Comparison of ENCODE assay signal across 9 cellular contexts in genomic region chr2:38554973-38555595, GRCh38. TPM values are rescaled to one million over a fixed set of nuclear protein-coding genes. Genes with fewer than 3 reads are reported as not detected.
DNase-seq lines count a peak whose midpoint lies in the region; ATAC-seq, FAIRE-seq and TF ChIP-seq lines count a peak whose summit lies in the region.
"Had no signal": no experiment of that assay in that cellular context is flagged by ENCODE, and none has a peak within 500 bp of the region (broad histone marks: within the 10 kb centered on the region; RNA-seq: fewer than 3 reads in every experiment).

No MANE protein-coding gene starts in this region.

- no peak overlapping the region for H3K4me2 ChIP-seq in astrocyte (ENCODE audit: low read length)

- no peak for FAIRE-seq in astrocyte (lab: Jason Lieb, UNC)

- no peak overlapping the region for H2AFZ ChIP-seq in astrocyte (ENCODE audit: low read depth, low read length)

- no CpG with 5 or more reads among the region's 8 CpGs for WGBS in right lobe of liver (ENCODE audit: insufficient coverage, low coverage, low lambda C conversion rate, missing lambda C conversion rate)

- intact Hi-C loops in CD8-positive, alpha-beta T cell (cut with DNase I, micrococcal nuclease) = no loop called here
- intact Hi-C loops in right lobe of liver (cut with DNase I) = no loop called here

- peak; percentile 18 for TF ChIP-seq CTCF in CD8-positive, alpha-beta T cell (IDR thresholded peaks at IDR 0.05)
- peak; percentile 48 for TF ChIP-seq CTCF in astrocyte (IDR thresholded peaks at IDR 0.05; ENCODE audit: insufficient read depth, low read depth, low read length)
- TF ChIP-seq CTCF in right lobe of liver (IDR thresholded peaks at IDR 0.05) = peak; percentile 23 to 41 (median 34)

- peaks cover 3% of the 10 kb centered on the region for H3K4me1 Mint-ChIP-seq in CD8-positive, alpha-beta T cell (ENCODE audit: low read depth)
- no peaks in the 10 kb centered on the region for H3K4me1 Mint-ChIP-seq in astrocyte (ENCODE audit: low read depth, unreplicated experiment)

- no peak for TF ChIP-seq POLR2A in right lobe of liver (IDR thresholded peaks at IDR 0.05)

- no peak for ATAC-seq in CD8-positive, alpha-beta T cell
- ATAC-seq in right lobe of liver = peak; percentile 46 to 69 (median 56)

- POLR2A ChIA-PET in CD8-positive, alpha-beta T cell (lab: Charles Lee) = no interaction called here
- POLR2A ChIA-PET in HEK293T (lab: Yijun Ruan, JAX) = no interaction called here

- no peak overlapping the region for H3K4me3 ChIP-seq in CD8-positive, alpha-beta T cell (ENCODE audit: low read depth, low read length)
- H3K4me3 ChIP-seq in astrocyte (ENCODE audit: insufficient read depth, low read depth, low read length) (no peak overlapping the region), right lobe of liver (no peak overlapping the region)

- H3K27ac Mint-ChIP-seq in CD8-positive, alpha-beta T cell = no peak overlapping the region
- no peak overlapping the region for H3K27ac Mint-ChIP-seq in astrocyte (ENCODE audit: unreplicated experiment)

- H3K36me3 ChIP-seq in CD8-positive, alpha-beta T cell (ENCODE audit: insufficient read depth, low read length) = no peaks in the 10 kb centered on the region
- H3K36me3 ChIP-seq in astrocyte (ENCODE audit: insufficient read depth, low read length) (peaks cover 8% of the 10 kb centered on the region), right lobe of liver (no peaks in the 10 kb centered on the region)

- no peaks in the 10 kb centered on the region for H3K9me3 Mint-ChIP-seq in CD8-positive, alpha-beta T cell
- H3K9me3 Mint-ChIP-seq in astrocyte (ENCODE audit: unreplicated experiment) = no peaks in the 10 kb centered on the region

- H3K4me1 ChIP-seq in CD8-positive, alpha-beta T cell (ENCODE audit: insufficient read depth, low read length) = no peaks in the 10 kb centered on the region
- no peaks in the 10 kb centered on the region for H3K4me1 ChIP-seq in astrocyte (ENCODE audit: insufficient read depth, low read length)
- H3K4me1 ChIP-seq in right lobe of liver = no peaks in the 10 kb centered on the region

- H3K79me2 ChIP-seq in astrocyte (ENCODE audit: insufficient read depth, low read length) = no peaks in the 10 kb centered on the region

- no peak overlapping the region for H3K27ac ChIP-seq in CD8-positive, alpha-beta T cell (ENCODE audit: low read depth, low read length)
- H3K27ac ChIP-seq in astrocyte (ENCODE audit: low read depth, low read length) (no peak overlapping the region), right lobe of liver (no peak overlapping the region)

- CTCF ChIA-PET in CD8-positive, alpha-beta T cell (lab: Charles Lee) = interaction anchor here (0.5 to 1.9 kb wide), 9 partner anchors 10 to 664 kb away, joined by 3 to 7 read pairs (median 4); no protein-coding TSS in a partner anchor
- CTCF ChIA-PET in HEK293T (lab: Yijun Ruan, JAX) = interaction anchor here (1.2 kb wide), 1 partner anchor 21 kb away, joined by 5 read pairs; no protein-coding TSS in a partner anchor

- H3K9me3 ChIP-seq in CD8-positive, alpha-beta T cell (ENCODE audit: low read length) = no peaks in the 10 kb centered on the region
- H3K9me3 ChIP-seq in astrocyte (ENCODE audit: insufficient read depth, low read depth, low read length) (no peaks in the 10 kb centered on the region), right lobe of liver (no peaks in the 10 kb centered on the region)

- no peaks in the 10 kb centered on the region for H3K36me3 Mint-ChIP-seq in CD8-positive, alpha-beta T cell
- peaks cover 7% of the 10 kb centered on the region for H3K36me3 Mint-ChIP-seq in astrocyte (ENCODE audit: low read depth, unreplicated experiment)

- no peak overlapping the region for H3K4me3 Mint-ChIP-seq in CD8-positive, alpha-beta T cell
- no peak overlapping the region for H3K4me3 Mint-ChIP-seq in astrocyte (ENCODE audit: unreplicated experiment)

- H3K9ac ChIP-seq in astrocyte (ENCODE audit: low read length) = no peak overlapping the region

- H3K27me3 ChIP-seq in CD8-positive, alpha-beta T cell (ENCODE audit: insufficient read depth, low read length) = no peaks in the 10 kb centered on the region
- H3K27me3 ChIP-seq in astrocyte (ENCODE audit: insufficient read depth, low read length) = no peaks in the 10 kb centered on the region
- no peaks in the 10 kb centered on the region for H3K27me3 ChIP-seq in right lobe of liver

- H4K20me1 ChIP-seq in astrocyte (ENCODE audit: insufficient read depth, low read length) = peaks cover 11% of the 10 kb centered on the region

- no peaks in the 10 kb centered on the region for H3K27me3 Mint-ChIP-seq in CD8-positive, alpha-beta T cell (ENCODE audit: low read depth)
- H3K27me3 Mint-ChIP-seq in astrocyte (ENCODE audit: low read depth, unreplicated experiment) = no peaks in the 10 kb centered on the region

- no peak for DNase-seq in CD8-positive, alpha-beta T cell
- DNase-seq in HEK293T (ENCODE audit: extremely low spot score) (peak; percentile 30), astrocyte (ENCODE audit: low read depth) (no peak), right lobe of liver (no peak), 8988T (no peak), hypothalamus (lab: John Stamatoyannopoulos, UW) (no peak), T1000 (lab: John Stamatoyannopoulos, UW) (no peak), globus pallidus (ENCODE audit: low spot score) (no peak)
- DNase-seq: activated CD4-positive, CD25-positive, alpha-beta regulatory T cell had no signal

TF ChIP-seq in HEK293T, 16 proteins besides CTCF, POLR2A, EP300 and RAD21:
- TF ChIP-seq NFRKB (IDR thresholded peaks at IDR 0.05) = no peak

RNA-seq across cellular contexts. Expression of gene HNRNPLL, which starts 47.6 kb away (rescaled TPM):
- 10 to 100 TPM; 35.0 to 37.6 TPM for total RNA-seq in CD8-positive, alpha-beta T cell
- total RNA-seq in astrocyte (55.9 and 57.5 TPM in 2 replicates), right lobe of liver (10 to 100 TPM in 5 of 6 experiments, 1 to 10 TPM in 1; 9.2 to 15.9 (median 13.9) TPM)
